In the genomic region with DNA sequence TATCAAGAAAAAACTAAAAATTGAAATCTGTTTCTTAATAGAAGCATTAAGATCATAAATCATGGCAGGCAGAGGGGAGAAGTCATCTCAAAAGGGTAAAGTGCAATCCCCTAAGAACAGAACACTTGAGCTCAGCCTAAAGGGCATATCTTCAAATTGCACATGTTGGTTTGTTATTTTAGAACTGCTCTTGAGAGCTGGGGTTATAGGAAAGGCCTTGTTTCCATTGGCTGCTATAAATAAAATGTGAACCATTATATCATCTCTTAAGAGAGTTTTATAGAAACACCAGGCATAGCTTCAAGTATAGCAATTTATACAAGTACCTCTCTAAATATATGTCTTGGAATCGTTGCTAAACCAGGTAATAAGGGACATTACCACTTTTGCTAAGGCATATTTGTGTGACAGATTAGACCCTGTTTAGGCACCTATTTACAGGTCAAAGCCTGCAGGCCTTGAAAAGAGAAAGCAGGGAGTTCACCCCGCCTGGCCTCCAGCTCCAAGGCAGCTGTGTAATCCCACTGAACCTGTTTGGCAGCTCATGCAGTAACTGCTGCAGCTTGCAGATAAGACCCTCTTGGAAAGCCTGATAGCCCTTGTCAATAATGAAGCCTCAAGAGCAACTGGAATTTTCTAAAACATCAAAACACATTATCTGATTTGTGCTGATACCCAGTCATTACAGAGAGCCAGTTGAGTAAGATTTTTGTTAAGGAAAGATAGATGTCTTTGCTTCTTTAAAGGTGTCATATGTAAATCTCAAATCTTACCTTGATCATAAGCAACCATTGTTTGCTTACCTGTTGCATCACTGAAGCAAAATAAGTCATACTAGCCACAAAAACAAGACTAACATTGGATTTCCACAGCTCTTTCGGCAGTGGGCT, we compare ENCODE assay signal across 1 cellular context.
TF ChIP-seq lines count a peak whose summit lies in the region.

No MANE protein-coding gene starts in this region.

TF ChIP-seq in K562, 482 proteins besides CTCF, POLR2A, EP300 and RAD21 (continued from another document and continues in another):
- peak; percentile 11 to 74; a peak in 1 of 4 replicates for TF ChIP-seq MNT (conservative IDR thresholded peaks at IDR 0.05)
- TF ChIP-seq ZNF395 (CRISPR knock-in tag; IDR thresholded peaks at IDR 0.05) = peak; percentile 91
- no peak for TF ChIP-seq DNMT1 (IDR thresholded peaks at IDR 0.05)
- no peak for TF ChIP-seq MIER1 (IDR thresholded peaks at IDR 0.05; ENCODE audit: low read depth)
- no peak for TF ChIP-seq RBM34 (IDR thresholded peaks at IDR 0.05; ENCODE audit: borderline replicate concordance, insufficient read depth, low read length)
- no peak for TF ChIP-seq RBM17 (IDR thresholded peaks at IDR 0.05; ENCODE audit: borderline replicate concordance, low read depth, low read length)
- no peak for TF ChIP-seq TAF15 (IDR thresholded peaks at IDR 0.05; ENCODE audit: low read depth, low read length)
- TF ChIP-seq, protein P1, sequence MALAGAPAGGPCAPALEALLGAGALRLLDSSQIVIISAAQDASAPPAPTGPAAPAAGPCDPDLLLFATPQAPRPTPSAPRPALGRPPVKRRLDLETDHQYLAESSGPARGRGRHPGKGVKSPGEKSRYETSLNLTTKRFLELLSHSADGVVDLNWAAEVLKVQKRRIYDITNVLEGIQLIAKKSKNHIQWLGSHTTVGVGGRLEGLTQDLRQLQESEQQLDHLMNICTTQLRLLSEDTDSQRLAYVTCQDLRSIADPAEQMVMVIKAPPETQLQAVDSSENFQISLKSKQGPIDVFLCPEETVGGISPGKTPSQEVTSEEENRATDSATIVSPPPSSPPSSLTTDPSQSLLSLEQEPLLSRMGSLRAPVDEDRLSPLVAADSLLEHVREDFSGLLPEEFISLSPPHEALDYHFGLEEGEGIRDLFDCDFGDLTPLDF (CRISPR knock-in tag; IDR thresholded peaks at IDR 0.05) = no peak
- no peak for TF ChIP-seq IRF2 (CRISPR knock-in tag; IDR thresholded peaks at IDR 0.05)
- TF ChIP-seq, protein P2, sequence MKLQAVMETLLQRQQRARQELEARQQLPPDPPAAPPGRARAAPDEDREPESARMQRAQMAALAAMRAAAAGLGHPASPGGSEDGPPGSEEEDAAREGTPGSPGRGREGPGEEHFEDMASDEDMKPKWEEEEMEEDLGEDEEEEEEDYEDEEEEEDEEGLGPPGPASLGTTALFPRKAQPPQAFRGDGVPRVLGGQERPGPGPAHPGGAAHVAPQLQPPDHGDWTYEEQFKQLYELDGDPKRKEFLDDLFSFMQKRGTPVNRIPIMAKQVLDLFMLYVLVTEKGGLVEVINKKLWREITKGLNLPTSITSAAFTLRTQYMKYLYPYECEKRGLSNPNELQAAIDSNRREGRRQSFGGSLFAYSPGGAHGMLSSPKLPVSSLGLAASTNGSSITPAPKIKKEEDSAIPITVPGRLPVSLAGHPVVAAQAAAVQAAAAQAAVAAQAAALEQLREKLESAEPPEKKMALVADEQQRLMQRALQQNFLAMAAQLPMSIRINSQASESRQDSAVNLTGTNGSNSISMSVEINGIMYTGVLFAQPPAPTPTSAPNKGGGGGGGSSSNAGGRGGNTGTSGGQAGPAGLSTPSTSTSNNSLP (IDR thresholded peaks at IDR 0.05; ENCODE audit: borderline replicate concordance, low read depth, low read length) = peak; percentile 84; the same call in 1 of the 2 replicates
- no peak for TF ChIP-seq BRF1 (IDR thresholded peaks at IDR 0.05; ENCODE audit: borderline replicate concordance, extremely low read depth, insufficient read length)
- TF ChIP-seq ATF7 (IDR thresholded peaks at IDR 0.05) = peak; percentile 81; the same call in 1 of the 2 replicates
- no peak for TF ChIP-seq ZNF408 (CRISPR knock-in tag; IDR thresholded peaks at IDR 0.05; ENCODE audit: low read depth)
- peak; percentile 77; the same call in 1 of the 2 replicates for TF ChIP-seq ZNF24 (IDR thresholded peaks at IDR 0.05)
- no peak for TF ChIP-seq BRCA1 (IDR thresholded peaks at IDR 0.05)
- no peak for TF ChIP-seq BRCA1 (CRISPR knock-in tag; IDR thresholded peaks at IDR 0.05)
- TF ChIP-seq KDM4B (IDR thresholded peaks at IDR 0.05; ENCODE audit: borderline replicate concordance in 2 of 2, low read depth in 1 of 2) = no peak
- peak; percentile 86 for TF ChIP-seq ZNF644 (tag; IDR thresholded peaks at IDR 0.05; ENCODE audit: low read depth)
- no peak for TF ChIP-seq TAF7 (tag; IDR thresholded peaks at IDR 0.05)
- no peak for TF ChIP-seq SRSF9 (IDR thresholded peaks at IDR 0.05; ENCODE audit: borderline replicate concordance, low read depth, low read length)
- no peak for TF ChIP-seq NFE2L1 (tag; IDR thresholded peaks at IDR 0.05; ENCODE audit: borderline replicate concordance, low read depth)
- TF ChIP-seq, protein P3, sequence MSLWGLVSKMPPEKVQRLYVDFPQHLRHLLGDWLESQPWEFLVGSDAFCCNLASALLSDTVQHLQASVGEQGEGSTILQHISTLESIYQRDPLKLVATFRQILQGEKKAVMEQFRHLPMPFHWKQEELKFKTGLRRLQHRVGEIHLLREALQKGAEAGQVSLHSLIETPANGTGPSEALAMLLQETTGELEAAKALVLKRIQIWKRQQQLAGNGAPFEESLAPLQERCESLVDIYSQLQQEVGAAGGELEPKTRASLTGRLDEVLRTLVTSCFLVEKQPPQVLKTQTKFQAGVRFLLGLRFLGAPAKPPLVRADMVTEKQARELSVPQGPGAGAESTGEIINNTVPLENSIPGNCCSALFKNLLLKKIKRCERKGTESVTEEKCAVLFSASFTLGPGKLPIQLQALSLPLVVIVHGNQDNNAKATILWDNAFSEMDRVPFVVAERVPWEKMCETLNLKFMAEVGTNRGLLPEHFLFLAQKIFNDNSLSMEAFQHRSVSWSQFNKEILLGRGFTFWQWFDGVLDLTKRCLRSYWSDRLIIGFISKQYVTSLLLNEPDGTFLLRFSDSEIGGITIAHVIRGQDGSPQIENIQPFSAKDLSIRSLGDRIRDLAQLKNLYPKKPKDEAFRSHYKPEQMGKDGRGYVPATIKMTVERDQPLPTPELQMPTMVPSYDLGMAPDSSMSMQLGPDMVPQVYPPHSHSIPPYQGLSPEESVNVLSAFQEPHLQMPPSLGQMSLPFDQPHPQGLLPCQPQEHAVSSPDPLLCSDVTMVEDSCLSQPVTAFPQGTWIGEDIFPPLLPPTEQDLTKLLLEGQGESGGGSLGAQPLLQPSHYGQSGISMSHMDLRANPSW (CRISPR knock-in tag; IDR thresholded peaks at IDR 0.05) = no peak
- TF ChIP-seq, protein P4, sequence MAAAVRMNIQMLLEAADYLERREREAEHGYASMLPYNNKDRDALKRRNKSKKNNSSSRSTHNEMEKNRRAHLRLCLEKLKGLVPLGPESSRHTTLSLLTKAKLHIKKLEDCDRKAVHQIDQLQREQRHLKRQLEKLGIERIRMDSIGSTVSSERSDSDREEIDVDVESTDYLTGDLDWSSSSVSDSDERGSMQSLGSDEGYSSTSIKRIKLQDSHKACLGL (CRISPR knock-in tag; IDR thresholded peaks at IDR 0.05; ENCODE audit: borderline replicate concordance, poor library complexity, severe bottlenecking) = no peak
- TF ChIP-seq GTF2F1 (IDR thresholded peaks at IDR 0.05; ENCODE audit: low read depth, low read length) = no peak
- TF ChIP-seq FOSL1 (tag; conservative IDR thresholded peaks at IDR 0.05) = peak; percentile 74
- no peak for TF ChIP-seq ZSCAN32 (CRISPR knock-in tag; IDR thresholded peaks at IDR 0.05)
- TF ChIP-seq GMEB1 (CRISPR knock-in tag; IDR thresholded peaks at IDR 0.05) = no peak
- no peak for TF ChIP-seq ELF1 (tag; IDR thresholded peaks at IDR 0.05)
- TF ChIP-seq E2F3 (CRISPR knock-in tag; IDR thresholded peaks at IDR 0.05) = no peak
- peak; percentile 80 for TF ChIP-seq KHSRP (IDR thresholded peaks at IDR 0.05)
- TF ChIP-seq, protein P5, sequence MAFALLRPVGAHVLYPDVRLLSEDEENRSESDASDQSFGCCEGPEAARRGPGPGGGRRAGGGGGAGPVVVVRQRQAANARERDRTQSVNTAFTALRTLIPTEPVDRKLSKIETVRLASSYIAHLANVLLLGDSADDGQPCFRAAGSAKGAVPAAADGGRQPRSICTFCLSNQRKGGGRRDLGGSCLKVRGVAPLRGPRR (CRISPR knock-in tag; IDR thresholded peaks at IDR 0.05) = no peak
- TF ChIP-seq SNRNP70 (optimal IDR thresholded peaks at IDR 0.05; ENCODE audit: low read depth, low read length) = no peak
- TF ChIP-seq, protein P6, sequence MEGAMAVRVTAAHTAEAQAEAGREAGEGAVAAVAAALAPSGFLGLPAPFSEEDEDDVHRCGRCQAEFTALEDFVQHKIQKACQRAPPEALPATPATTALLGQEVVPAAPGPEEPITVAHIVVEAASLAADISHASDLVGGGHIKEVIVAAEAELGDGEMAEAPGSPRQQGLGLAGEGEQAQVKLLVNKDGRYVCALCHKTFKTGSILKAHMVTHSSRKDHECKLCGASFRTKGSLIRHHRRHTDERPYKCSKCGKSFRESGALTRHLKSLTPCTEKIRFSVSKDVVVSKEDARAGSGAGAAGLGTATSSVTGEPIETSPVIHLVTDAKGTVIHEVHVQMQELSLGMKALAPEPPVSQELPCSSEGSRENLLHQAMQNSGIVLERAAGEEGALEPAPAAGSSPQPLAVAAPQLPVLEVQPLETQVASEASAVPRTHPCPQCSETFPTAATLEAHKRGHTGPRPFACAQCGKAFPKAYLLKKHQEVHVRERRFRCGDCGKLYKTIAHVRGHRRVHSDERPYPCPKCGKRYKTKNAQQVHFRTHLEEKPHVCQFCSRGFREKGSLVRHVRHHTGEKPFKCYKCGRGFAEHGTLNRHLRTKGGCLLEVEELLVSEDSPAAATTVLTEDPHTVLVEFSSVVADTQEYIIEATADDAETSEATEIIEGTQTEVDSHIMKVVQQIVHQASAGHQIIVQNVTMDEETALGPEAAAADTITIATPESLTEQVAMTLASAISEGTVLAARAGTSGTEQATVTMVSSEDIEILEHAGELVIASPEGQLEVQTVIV (CRISPR knock-in tag; IDR thresholded peaks at IDR 0.05; ENCODE audit: borderline replicate concordance) = no peak
- TF ChIP-seq, protein P7, sequence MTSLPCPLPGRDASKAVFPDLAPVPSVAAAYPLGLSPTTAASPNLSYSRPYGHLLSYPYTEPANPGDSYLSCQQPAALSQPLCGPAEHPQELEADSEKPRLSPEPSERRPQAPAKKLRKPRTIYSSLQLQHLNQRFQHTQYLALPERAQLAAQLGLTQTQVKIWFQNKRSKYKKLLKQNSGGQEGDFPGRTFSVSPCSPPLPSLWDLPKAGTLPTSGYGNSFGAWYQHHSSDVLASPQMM (CRISPR knock-in tag; IDR thresholded peaks at IDR 0.05) = no peak
- no peak for TF ChIP-seq KLF6 (CRISPR knock-in tag; IDR thresholded peaks at IDR 0.05; ENCODE audit: borderline replicate concordance)
- TF ChIP-seq, protein P8, sequence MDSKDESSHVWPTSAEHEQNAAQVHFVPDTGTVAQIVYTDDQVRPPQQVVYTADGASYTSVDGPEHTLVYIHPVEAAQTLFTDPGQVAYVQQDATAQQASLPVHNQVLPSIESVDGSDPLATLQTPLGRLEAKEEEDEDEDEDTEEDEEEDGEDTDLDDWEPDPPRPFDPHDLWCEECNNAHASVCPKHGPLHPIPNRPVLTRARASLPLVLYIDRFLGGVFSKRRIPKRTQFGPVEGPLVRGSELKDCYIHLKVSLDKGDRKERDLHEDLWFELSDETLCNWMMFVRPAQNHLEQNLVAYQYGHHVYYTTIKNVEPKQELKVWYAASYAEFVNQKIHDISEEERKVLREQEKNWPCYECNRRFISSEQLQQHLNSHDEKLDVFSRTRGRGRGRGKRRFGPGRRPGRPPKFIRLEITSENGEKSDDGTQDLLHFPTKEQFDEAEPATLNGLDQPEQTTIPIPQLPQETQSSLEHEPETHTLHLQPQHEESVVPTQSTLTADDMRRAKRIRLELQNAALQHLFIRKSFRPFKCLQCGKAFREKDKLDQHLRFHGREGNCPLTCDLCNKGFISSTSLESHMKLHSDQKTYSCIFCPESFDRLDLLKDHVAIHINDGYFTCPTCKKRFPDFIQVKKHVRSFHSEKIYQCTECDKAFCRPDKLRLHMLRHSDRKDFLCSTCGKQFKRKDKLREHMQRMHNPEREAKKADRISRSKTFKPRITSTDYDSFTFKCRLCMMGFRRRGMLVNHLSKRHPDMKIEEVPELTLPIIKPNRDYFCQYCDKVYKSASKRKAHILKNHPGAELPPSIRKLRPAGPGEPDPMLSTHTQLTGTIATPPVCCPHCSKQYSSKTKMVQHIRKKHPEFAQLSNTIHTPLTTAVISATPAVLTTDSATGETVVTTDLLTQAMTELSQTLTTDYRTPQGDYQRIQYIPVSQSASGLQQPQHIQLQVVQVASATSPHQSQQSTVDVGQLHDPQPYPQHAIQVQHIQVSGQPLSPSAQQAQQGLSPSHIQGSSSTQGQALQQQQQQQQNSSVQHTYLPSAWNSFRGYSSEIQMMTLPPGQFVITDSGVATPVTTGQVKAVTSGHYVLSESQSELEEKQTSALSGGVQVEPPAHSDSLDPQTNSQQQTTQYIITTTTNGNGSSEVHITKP (IDR thresholded peaks at IDR 0.05; ENCODE audit: partially characterized antibody) = no peak
